Comparison of ENCODE assay signal across 28 cellular contexts in the genomic region with DNA sequence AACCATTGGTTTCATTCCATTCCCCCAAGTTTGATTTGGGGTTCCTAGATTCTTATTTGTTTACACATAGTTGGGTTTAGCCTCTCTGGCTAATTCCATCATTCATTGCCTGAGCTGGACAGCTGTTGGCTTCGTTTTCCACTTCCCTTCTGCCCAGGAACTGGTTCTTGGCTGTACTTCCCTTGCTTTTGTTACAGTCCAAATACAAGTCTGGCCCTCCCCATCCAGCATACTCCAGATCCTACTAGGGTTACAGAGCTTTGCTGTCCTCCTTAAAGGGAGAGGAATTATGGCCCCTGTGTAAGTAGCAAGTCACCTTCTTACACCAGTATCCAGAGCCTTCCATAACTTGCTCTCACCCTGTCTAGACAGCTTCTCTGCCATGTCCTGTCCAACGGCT.
"Had no signal": no experiment of that assay in that cellular context is flagged by ENCODE, and none has a peak within 500 bp of the region (broad histone marks: within the 10 kb centered on the region; RNA-seq: fewer than 3 reads in every experiment).

No MANE protein-coding gene starts in this region.

- H3K4me1 ChIP-seq: esophagus muscularis mucosa, foreskin keratinocyte, gastroesophageal sphincter, lower lobe of right lung, right lobe of liver, suprapubic skin, transverse colon, upper lobe of right lung, uterus had no signal

- H3K27ac ChIP-seq: coronary artery, esophagus muscularis mucosa, foreskin keratinocyte, gastroesophageal sphincter, lower lobe of right lung, ovary, right lobe of liver, suprapubic skin, transverse colon, upper lobe of right lung, uterus had no signal

- H3K4me3 ChIP-seq: coronary artery, esophagus muscularis mucosa, gastroesophageal sphincter, lower lobe of right lung, ovary, right lobe of liver, suprapubic skin, transverse colon, upper lobe of right lung, uterus had no signal

- H3K9me3 ChIP-seq: esophagus muscularis mucosa, gastroesophageal sphincter, lower lobe of right lung, ovary, right lobe of liver, suprapubic skin, transverse colon, upper lobe of right lung, uterus had no signal

- H3K36me3 ChIP-seq: esophagus muscularis mucosa, gastroesophageal sphincter, lower lobe of right lung, ovary, right lobe of liver, suprapubic skin, transverse colon, upper lobe of right lung, uterus had no signal

- H3K27me3 ChIP-seq: esophagus muscularis mucosa, foreskin keratinocyte, gastroesophageal sphincter, ovary, right lobe of liver, suprapubic skin, transverse colon, upper lobe of right lung, uterus had no signal

- DNase-seq: dermis blood vessel endothelial cell; effector memory CD4-positive, alpha-beta T cell; foreskin keratinocyte; immature natural killer cell; islet precursor cell; kidney glomerular epithelial cell; left colon; left ventricle myocardium superior; lower lobe of right lung; mesenchymal stem cell; naive thymus-derived CD8-positive, alpha-beta T cell; occipital lobe; ovary; right lobe of liver; small intestine; stimulated activated CD4-positive, alpha-beta T cell treated with anti-CD3 and anti-CD28 coated beads, Interleukin-12 subunit alpha, Interleukin-12 subunit beta, amount 100 ng/mL, for 4 hours; stimulated activated CD4-positive, alpha-beta T cell treated with anti-CD3 and anti-CD28 coated beads, Interleukin-1b, Interleukin-23, amount 100 ng/mL, for 48 hours; stimulated activated CD4-positive, alpha-beta T cell treated with anti-CD3 and anti-CD28 coated beads, Interleukin-4, amount 100 ng/mL, for 1 hour; stimulated activated CD8-positive, alpha-beta memory T cell treated with anti-CD3 and anti-CD28 coated beads, Interleukin-4, amount 100 ng/mL, for 48 hours; stimulated activated naive CD4-positive, alpha-beta T cell; stimulated activated naive CD8-positive, alpha-beta T cell treated with anti-CD3 and anti-CD28 coated beads, Interleukin-15, amount 100 ng/mL, for 72 hours; transverse colon; upper lobe of right lung; uterus had no signal

- ATAC-seq: foreskin keratinocyte; gastroesophageal sphincter; left colon; left ventricle myocardium superior; lower lobe of right lung; naive thymus-derived CD8-positive, alpha-beta T cell; right lobe of liver; stimulated activated naive CD8-positive, alpha-beta T cell treated with anti-CD3 and anti-CD28 coated beads, Interleukin-15, amount 100 ng/mL, for 72 hours; upper lobe of right lung had no signal
